In genomic region chr2:68837164-68837860, GRCh38 we compare ENCODE assay signal across 8 cellular contexts. TPM values are rescaled to one million over a fixed set of nuclear protein-coding genes. Genes with fewer than 3 reads are reported as not detected.
DNase-seq lines count a peak whose midpoint lies in the region; ATAC-seq and TF ChIP-seq lines count a peak whose summit lies in the region.

No MANE protein-coding gene starts in this region.

- TF ChIP-seq CTCF in AG10803 (conservative IDR thresholded peaks at IDR 0.05; ENCODE audit: low read length) (peak; percentile 50), brain (conservative IDR thresholded peaks at IDR 0.05) (peak; percentile 30 to 66), liver (IDR thresholded peaks at IDR 0.05; ENCODE audit: low read depth, low read length, missing input control) (peak; percentile 62)

- peaks cover 10% of the 10 kb centered on the region for H3K4me1 Mint-ChIP-seq in brain

- no peak overlapping the region for H3K9ac ChIP-seq in liver (ENCODE audit: low read depth in 1 of 2, low read length in 2 of 2)

- H3K27me3 ChIP-seq in liver (ENCODE audit: control insufficient read depth in 4 of 4, insufficient read depth in 4 of 4, low read length in 3 of 4): no peaks in the 10 kb centered on the region

- H3K36me3 Mint-ChIP-seq in brain: no peaks in the 10 kb centered on the region

- peaks cover 0 to 5% (median 0%) of the 10 kb centered on the region in 5 experiments for H3K9me3 Mint-ChIP-seq in brain

- H3K4me1 ChIP-seq in liver (ENCODE audit: control insufficient read depth in 4 of 4, insufficient read depth in 4 of 4, low read length in 3 of 4): no peaks in the 10 kb centered on the region

- no peaks in the 10 kb centered on the region for H3K36me3 ChIP-seq in liver (ENCODE audit: control insufficient read depth in 4 of 4, insufficient read depth in 3 of 4, low read depth in 1 of 4, low read length in 3 of 4)

- no peak overlapping the region for H3K4me3 Mint-ChIP-seq in brain

- peak; percentile 67 to 81 for TF ChIP-seq RAD21 in liver (IDR thresholded peaks at IDR 0.05)

- H3K9me3 ChIP-seq in liver (ENCODE audit: control insufficient read depth in 4 of 4, low read length in 3 of 4): no peaks in the 10 kb centered on the region

- no peak overlapping the region for H3K4me3 ChIP-seq in AG10803 (ENCODE audit: low read length)
- H3K4me3 ChIP-seq in liver (ENCODE audit: low read depth in 1 of 3, low read length in 3 of 3): no peak overlapping the region

- DNase-seq in AG10803 (ENCODE audit: low read depth) (no peak), UCSD-AML1 (lab: John Stamatoyannopoulos, UW; ENCODE audit: unreplicated experiment) (peak; percentile 77), AG08396 (ENCODE audit: low spot score) (no peak), inferior parietal cortex (ENCODE audit: extremely low spot score) (no peak)
- peak; percentile 41 to 49 for DNase-seq in stimulated activated CD8-positive, alpha-beta memory T cell treated with anti-CD3 and anti-CD28 coated beads, Interleukin-4, amount 100 ng/mL, for 1 hour (ENCODE audit: low read depth in 2 of 2, low spot score in 1 of 2)

- H3K27ac ChIP-seq in liver (ENCODE audit: low read depth in 1 of 2, low read length in 2 of 2): no peak overlapping the region

- peak overlapping the region in 1 of 5 experiments; percentile 40 for H3K27ac Mint-ChIP-seq in brain

- 61% methylated on average over 15 of the region's 15 CpGs for WGBS in liver

- no peaks in the 10 kb centered on the region for H3K27me3 Mint-ChIP-seq in brain

- peak; percentile 42 for ATAC-seq in HG02642 (IDR thresholded peaks at IDR 0.05; ENCODE audit: poor library complexity, unreplicated experiment)

TF ChIP-seq in liver, 16 proteins besides CTCF, POLR2A, EP300 and RAD21:
- TF ChIP-seq NR2F2 (IDR thresholded peaks at IDR 0.05): no peak
- TF ChIP-seq HNF4G (IDR thresholded peaks at IDR 0.05): no peak
- no peak for TF ChIP-seq SP1 (IDR thresholded peaks at IDR 0.05)
- no peak for TF ChIP-seq MAX (IDR thresholded peaks at IDR 0.05)

RNA-seq across cellular contexts. Expression of gene BMP10, which starts 33.9 kb away (rescaled TPM):
- polyA plus RNA-seq in brain (ENCODE audit: insufficient read depth, low read depth, low replicate concordance) (not detected), liver (1 to 10 TPM in 1 of 2 donors, under 1 TPM in 1; 0.39 to 10.0 TPM)
- total RNA-seq in liver: 1 to 10 TPM; 8.0 to 9.5 TPM

Comparison
In these comparisons a context has a peak if more than half of its experiments do, and no peak if none do; other contexts are left out.
1. DNase-seq: peak in UCSD-AML1 (single experiment) and stimulated activated CD8-positive, alpha-beta memory T cell treated with anti-CD3 and anti-CD28 coated beads, Interleukin-4, amount 100 ng/mL, for 1 hour (2 of 2); none in AG10803 (single experiment), AG08396 (single experiment) and inferior parietal cortex (single experiment).
2. Peak in every context shown above with its lines, with median percentiles within 50 percentile points of each other: CTCF ChIP-seq.